1 cellular context compared by ENCODE assay signal in the genomic region with DNA sequence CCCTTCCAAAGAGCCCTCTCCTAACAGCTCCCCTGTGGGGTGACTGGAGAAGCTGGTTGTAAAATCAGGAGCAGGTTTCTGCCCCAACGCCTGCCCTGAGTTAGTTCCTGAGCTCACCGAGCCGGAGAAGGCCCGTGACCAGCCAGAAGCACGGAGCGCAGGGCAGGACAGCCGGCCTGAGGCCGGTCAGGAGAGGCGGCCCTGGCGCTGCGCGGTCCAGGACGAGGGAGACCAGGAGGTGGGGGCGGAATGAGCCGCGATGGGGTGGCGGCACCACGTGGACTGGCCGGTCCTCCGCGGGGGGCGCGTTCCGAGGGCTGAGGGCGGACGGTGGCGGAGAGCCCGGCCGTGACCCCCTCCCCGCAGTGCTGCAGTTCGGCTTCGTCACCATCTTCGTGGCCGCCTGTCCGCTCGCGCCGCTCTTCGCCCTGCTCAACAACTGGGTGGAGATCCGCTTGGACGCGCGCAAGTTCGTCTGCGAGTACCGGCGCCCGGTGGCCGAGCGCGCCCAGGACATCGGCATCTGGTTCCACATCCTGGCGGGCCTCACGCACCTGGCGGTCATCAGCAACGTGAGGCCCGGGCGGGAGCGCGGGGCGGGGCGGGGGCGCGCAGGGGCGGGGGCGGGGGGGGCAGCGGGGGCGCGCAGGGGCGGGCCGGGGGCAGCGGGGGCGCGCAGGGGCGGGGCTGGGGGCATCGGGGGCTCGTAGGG.
A peak's percentile ranks its signal among the peaks of the same experiment; 100 is the strongest.
TF ChIP-seq lines count a peak whose summit lies in the region.

No MANE protein-coding gene starts in this region.

TF ChIP-seq in HepG2, 621 proteins besides CTCF, POLR2A, EP300 and RAD21 (continued from another document and continues in another):
- TF ChIP-seq, protein P1, sequence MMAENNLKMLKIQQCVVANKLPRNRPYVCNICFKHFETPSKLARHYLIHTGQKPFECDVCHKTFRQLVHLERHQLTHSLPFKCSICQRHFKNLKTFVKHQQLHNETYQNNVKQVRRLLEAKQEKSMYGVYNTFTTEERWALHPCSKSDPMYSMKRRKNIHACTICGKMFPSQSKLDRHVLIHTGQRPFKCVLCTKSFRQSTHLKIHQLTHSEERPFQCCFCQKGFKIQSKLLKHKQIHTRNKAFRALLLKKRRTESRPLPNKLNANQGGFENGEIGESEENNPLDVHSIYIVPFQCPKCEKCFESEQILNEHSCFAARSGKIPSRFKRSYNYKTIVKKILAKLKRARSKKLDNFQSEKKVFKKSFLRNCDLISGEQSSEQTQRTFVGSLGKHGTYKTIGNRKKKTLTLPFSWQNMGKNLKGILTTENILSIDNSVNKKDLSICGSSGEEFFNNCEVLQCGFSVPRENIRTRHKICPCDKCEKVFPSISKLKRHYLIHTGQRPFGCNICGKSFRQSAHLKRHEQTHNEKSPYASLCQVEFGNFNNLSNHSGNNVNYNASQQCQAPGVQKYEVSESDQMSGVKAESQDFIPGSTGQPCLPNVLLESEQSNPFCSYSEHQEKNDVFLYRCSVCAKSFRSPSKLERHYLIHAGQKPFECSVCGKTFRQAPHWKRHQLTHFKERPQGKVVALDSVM (CRISPR knock-in tag; IDR thresholded peaks at IDR 0.05): peak; percentile 52; the same call in 1 of the 2 replicates
- TF ChIP-seq, protein P2, sequence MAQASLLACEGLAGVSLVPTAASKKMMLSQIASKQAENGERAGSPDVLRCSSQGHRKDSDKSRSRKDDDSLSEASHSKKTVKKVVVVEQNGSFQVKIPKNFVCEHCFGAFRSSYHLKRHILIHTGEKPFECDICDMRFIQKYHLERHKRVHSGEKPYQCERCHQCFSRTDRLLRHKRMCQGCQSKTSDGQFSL (CRISPR knock-in tag; IDR thresholded peaks at IDR 0.05): 0 out of 2 replicates have a peak, but pooled peaks have one; percentile 49
- TF ChIP-seq ASH2L (IDR thresholded peaks at IDR 0.05; ENCODE audit: insufficient read length, low read depth, low read length): peak; percentile 67
- no peak; the same call in 1 of the 2 replicates for TF ChIP-seq ZZZ3 (CRISPR knock-in tag; IDR thresholded peaks at IDR 0.05; ENCODE audit: borderline replicate concordance)
- no peak; the same call in 1 of the 2 replicates for TF ChIP-seq DNMT3B (CRISPR knock-in tag; conservative IDR thresholded peaks at IDR 0.05)
- peak; percentile 87 for TF ChIP-seq POLR2G (IDR thresholded peaks at IDR 0.05; ENCODE audit: low read depth, low read length)
- TF ChIP-seq, protein P3, sequence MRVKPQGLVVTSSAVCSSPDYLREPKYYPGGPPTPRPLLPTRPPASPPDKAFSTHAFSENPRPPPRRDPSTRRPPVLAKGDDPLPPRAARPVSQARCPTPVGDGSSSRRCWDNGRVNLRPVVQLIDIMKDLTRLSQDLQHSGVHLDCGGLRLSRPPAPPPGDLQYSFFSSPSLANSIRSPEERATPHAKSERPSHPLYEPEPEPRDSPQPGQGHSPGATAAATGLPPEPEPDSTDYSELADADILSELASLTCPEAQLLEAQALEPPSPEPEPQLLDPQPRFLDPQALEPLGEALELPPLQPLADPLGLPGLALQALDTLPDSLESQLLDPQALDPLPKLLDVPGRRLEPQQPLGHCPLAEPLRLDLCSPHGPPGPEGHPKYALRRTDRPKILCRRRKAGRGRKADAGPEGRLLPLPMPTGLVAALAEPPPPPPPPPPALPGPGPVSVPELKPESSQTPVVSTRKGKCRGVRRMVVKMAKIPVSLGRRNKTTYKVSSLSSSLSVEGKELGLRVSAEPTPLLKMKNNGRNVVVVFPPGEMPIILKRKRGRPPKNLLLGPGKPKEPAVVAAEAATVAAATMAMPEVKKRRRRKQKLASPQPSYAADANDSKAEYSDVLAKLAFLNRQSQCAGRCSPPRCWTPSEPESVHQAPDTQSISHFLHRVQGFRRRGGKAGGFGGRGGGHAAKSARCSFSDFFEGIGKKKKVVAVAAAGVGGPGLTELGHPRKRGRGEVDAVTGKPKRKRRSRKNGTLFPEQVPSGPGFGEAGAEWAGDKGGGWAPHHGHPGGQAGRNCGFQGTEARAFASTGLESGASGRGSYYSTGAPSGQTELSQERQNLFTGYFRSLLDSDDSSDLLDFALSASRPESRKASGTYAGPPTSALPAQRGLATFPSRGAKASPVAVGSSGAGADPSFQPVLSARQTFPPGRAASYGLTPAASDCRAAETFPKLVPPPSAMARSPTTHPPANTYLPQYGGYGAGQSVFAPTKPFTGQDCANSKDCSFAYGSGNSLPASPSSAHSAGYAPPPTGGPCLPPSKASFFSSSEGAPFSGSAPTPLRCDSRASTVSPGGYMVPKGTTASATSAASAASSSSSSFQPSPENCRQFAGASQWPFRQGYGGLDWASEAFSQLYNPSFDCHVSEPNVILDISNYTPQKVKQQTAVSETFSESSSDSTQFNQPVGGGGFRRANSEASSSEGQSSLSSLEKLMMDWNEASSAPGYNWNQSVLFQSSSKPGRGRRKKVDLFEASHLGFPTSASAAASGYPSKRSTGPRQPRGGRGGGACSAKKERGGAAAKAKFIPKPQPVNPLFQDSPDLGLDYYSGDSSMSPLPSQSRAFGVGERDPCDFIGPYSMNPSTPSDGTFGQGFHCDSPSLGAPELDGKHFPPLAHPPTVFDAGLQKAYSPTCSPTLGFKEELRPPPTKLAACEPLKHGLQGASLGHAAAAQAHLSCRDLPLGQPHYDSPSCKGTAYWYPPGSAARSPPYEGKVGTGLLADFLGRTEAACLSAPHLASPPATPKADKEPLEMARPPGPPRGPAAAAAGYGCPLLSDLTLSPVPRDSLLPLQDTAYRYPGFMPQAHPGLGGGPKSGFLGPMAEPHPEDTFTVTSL (CRISPR knock-in tag; IDR thresholded peaks at IDR 0.05; ENCODE audit: borderline replicate concordance): no peak
- TF ChIP-seq, protein P4, sequence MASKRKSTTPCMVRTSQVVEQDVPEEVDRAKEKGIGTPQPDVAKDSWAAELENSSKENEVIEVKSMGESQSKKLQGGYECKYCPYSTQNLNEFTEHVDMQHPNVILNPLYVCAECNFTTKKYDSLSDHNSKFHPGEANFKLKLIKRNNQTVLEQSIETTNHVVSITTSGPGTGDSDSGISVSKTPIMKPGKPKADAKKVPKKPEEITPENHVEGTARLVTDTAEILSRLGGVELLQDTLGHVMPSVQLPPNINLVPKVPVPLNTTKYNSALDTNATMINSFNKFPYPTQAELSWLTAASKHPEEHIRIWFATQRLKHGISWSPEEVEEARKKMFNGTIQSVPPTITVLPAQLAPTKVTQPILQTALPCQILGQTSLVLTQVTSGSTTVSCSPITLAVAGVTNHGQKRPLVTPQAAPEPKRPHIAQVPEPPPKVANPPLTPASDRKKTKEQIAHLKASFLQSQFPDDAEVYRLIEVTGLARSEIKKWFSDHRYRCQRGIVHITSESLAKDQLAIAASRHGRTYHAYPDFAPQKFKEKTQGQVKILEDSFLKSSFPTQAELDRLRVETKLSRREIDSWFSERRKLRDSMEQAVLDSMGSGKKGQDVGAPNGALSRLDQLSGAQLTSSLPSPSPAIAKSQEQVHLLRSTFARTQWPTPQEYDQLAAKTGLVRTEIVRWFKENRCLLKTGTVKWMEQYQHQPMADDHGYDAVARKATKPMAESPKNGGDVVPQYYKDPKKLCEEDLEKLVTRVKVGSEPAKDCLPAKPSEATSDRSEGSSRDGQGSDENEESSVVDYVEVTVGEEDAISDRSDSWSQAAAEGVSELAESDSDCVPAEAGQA (IDR thresholded peaks at IDR 0.05; ENCODE audit: low read depth): 0 out of 2 replicates have a peak, but pooled peaks have one; percentile 28
- TF ChIP-seq, protein P4 (CRISPR knock-in tag; IDR thresholded peaks at IDR 0.05; ENCODE audit: borderline replicate concordance): no peak
- 0 out of 2 replicates have a peak, but pooled peaks have one; percentile 70 for TF ChIP-seq ZNF317 (CRISPR knock-in tag; IDR thresholded peaks at IDR 0.05)
- no peak for TF ChIP-seq GABPA (IDR thresholded peaks at IDR 0.05; ENCODE audit: low read depth, low read length)
- TF ChIP-seq GABPA (CRISPR knock-in tag; IDR thresholded peaks at IDR 0.05; ENCODE audit: low read depth): no peak; the same call in 1 of the 2 replicates
- 0 out of 2 replicates have a peak, but pooled peaks have one; percentile 27 for TF ChIP-seq SNAI1 (CRISPR knock-in tag; IDR thresholded peaks at IDR 0.05; ENCODE audit: borderline replicate concordance)
- TF ChIP-seq KLF12 (CRISPR knock-in tag; IDR thresholded peaks at IDR 0.05; ENCODE audit: borderline replicate concordance): no peak
- no peak for TF ChIP-seq RFX5 (IDR thresholded peaks at IDR 0.05; ENCODE audit: low read depth, low read length)
- TF ChIP-seq, protein P5, sequence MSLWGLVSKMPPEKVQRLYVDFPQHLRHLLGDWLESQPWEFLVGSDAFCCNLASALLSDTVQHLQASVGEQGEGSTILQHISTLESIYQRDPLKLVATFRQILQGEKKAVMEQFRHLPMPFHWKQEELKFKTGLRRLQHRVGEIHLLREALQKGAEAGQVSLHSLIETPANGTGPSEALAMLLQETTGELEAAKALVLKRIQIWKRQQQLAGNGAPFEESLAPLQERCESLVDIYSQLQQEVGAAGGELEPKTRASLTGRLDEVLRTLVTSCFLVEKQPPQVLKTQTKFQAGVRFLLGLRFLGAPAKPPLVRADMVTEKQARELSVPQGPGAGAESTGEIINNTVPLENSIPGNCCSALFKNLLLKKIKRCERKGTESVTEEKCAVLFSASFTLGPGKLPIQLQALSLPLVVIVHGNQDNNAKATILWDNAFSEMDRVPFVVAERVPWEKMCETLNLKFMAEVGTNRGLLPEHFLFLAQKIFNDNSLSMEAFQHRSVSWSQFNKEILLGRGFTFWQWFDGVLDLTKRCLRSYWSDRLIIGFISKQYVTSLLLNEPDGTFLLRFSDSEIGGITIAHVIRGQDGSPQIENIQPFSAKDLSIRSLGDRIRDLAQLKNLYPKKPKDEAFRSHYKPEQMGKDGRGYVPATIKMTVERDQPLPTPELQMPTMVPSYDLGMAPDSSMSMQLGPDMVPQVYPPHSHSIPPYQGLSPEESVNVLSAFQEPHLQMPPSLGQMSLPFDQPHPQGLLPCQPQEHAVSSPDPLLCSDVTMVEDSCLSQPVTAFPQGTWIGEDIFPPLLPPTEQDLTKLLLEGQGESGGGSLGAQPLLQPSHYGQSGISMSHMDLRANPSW (CRISPR knock-in tag; IDR thresholded peaks at IDR 0.05; ENCODE audit: borderline replicate concordance): no peak
- no peak for TF ChIP-seq ZNF7 (CRISPR knock-in tag; IDR thresholded peaks at IDR 0.05)
- TF ChIP-seq TGIF2 (CRISPR knock-in tag; IDR thresholded peaks at IDR 0.05): peak; percentile 81
- TF ChIP-seq, protein P6, sequence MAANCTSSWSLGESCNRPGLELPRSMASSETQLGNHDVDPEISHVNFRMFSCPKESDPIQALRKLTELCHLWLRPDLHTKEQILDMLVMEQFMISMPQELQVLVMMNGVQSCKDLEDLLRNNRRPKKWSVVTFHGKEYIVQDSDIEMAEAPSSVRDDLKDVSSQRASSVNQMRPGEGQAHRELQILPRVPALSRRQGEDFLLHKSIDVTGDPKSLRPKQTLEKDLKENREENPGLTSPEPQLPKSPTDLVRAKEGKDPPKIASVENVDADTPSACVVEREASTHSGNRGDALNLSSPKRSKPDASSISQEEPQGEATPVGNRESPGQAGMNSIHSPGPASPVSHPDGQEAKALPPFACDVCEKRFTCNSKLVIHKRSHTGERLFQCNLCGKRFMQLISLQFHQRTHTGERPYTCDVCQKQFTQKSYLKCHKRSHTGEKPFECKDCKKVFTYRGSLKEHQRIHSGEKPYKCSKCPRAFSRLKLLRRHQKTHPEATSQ (CRISPR knock-in tag; IDR thresholded peaks at IDR 0.05; ENCODE audit: borderline replicate concordance): peak; percentile 54; the same call in 1 of the 2 replicates
- TF ChIP-seq ZNF629 (CRISPR knock-in tag; conservative IDR thresholded peaks at IDR 0.05): 0 out of 2 replicates have a peak, but pooled peaks have one; percentile 14
- peak; percentile 70; the same call in 1 of the 2 replicates for TF ChIP-seq YEATS2 (CRISPR knock-in tag; IDR thresholded peaks at IDR 0.05; ENCODE audit: borderline replicate concordance)
- no peak for TF ChIP-seq ZNF20 (CRISPR knock-in tag; IDR thresholded peaks at IDR 0.05)
- TF ChIP-seq ATF1 (CRISPR knock-in tag; IDR thresholded peaks at IDR 0.05): no peak
- no peak; the same call in 1 of the 2 replicates for TF ChIP-seq KLF9 (CRISPR knock-in tag; IDR thresholded peaks at IDR 0.05; ENCODE audit: low read depth)
- TF ChIP-seq NFYB (CRISPR knock-in tag; IDR thresholded peaks at IDR 0.05): 0 out of 2 replicates have a peak, but pooled peaks have one; percentile 18
- TF ChIP-seq ZNF577 (CRISPR knock-in tag; IDR thresholded peaks at IDR 0.05; ENCODE audit: borderline replicate concordance, low read depth): no peak
- TF ChIP-seq SP4 (CRISPR knock-in tag; IDR thresholded peaks at IDR 0.05): no peak
- TF ChIP-seq ZSCAN20 (CRISPR knock-in tag; IDR thresholded peaks at IDR 0.05; ENCODE audit: borderline replicate concordance): peak; percentile 89
- TF ChIP-seq MXD4 (CRISPR knock-in tag; IDR thresholded peaks at IDR 0.05): peak; percentile 94
- no peak for TF ChIP-seq THYN1 (CRISPR knock-in tag; IDR thresholded peaks at IDR 0.05; ENCODE audit: borderline replicate concordance, low read depth)
- no peak for TF ChIP-seq MAFK (conservative IDR thresholded peaks at IDR 0.05 in 1 of 2, IDR thresholded peaks at IDR 0.05 in 1 of 2; ENCODE audit: low read length in 2 of 2)
- no peak for TF ChIP-seq SIX1 (CRISPR knock-in tag; IDR thresholded peaks at IDR 0.05; ENCODE audit: borderline replicate concordance)
- TF ChIP-seq JUNB (CRISPR knock-in tag; IDR thresholded peaks at IDR 0.05; ENCODE audit: borderline replicate concordance): no peak
- no peak for TF ChIP-seq ATRX (CRISPR knock-in tag; IDR thresholded peaks at IDR 0.05; ENCODE audit: borderline replicate concordance)
- no peak for TF ChIP-seq PAWR (CRISPR knock-in tag; IDR thresholded peaks at IDR 0.05; ENCODE audit: borderline replicate concordance)
- TF ChIP-seq HMGA1 (CRISPR knock-in tag; conservative IDR thresholded peaks at IDR 0.05): no peak
- no peak for TF ChIP-seq PCBP2 (optimal IDR thresholded peaks at IDR 0.05; ENCODE audit: low read depth, low read length, poor library complexity, severe bottlenecking)
- no peak; the same call in 1 of the 2 replicates for TF ChIP-seq KDM1A (CRISPR knock-in tag; IDR thresholded peaks at IDR 0.05)
